ENCODE assay signal across 10 cellular contexts in the genomic region with DNA sequence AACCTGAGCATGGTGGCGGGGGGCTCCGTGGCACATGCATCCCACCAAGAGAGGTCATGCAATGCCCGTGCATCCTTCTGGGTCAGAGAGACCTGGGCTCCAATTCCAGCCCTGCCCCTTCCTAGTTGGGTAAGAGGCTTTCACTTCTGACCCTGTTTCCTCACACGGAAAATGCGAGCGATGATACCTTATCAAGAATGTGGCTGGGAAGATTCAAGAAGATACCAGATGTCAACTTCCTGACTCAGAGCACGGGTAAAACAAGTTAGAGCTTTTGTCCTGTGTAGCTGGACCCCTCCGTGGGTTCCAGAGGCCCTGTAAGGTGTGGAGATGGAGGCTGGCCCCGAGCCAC. TPM values are rescaled to one million over a fixed set of nuclear protein-coding genes. Genes with fewer than 3 reads are reported as not detected.
DNase-seq lines count a peak whose midpoint lies in the region; ATAC-seq and TF ChIP-seq lines count a peak whose summit lies in the region.
"Had no signal": no experiment of that assay in that cellular context is flagged by ENCODE, and none has a peak within 500 bp of the region (broad histone marks: within the 10 kb centered on the region; RNA-seq: fewer than 3 reads in every experiment).

No MANE protein-coding gene starts in this region.

- intact Hi-C loops in left ventricle myocardium inferior (cut with micrococcal nuclease): no loop called here
- intact Hi-C loops in Right ventricle myocardium inferior (cut with DNase I): loop anchor here (2.0 kb wide), 1 partner anchor 22 kb away; no protein-coding TSS in a partner anchor
- intact Hi-C loops in uterus (cut with DNase I; ENCODE audit: low total_unique reads): no loop called here

- peak overlapping the region; percentile 96 for H3K27ac ChIP-seq in left ventricle myocardium inferior (replicated peaks)
- peak overlapping the region; percentile 88 for H3K27ac ChIP-seq in cingulate gyrus (ENCODE audit: low read depth, low read length)
- peak overlapping the region; percentile 50 to 66 for H3K27ac ChIP-seq in uterus

- no peak for TF ChIP-seq CTCF in left ventricle myocardium inferior (IDR thresholded peaks at IDR 0.05; ENCODE audit: borderline replicate concordance)
- TF ChIP-seq CTCF in uterus (IDR thresholded peaks at IDR 0.05): no peak

- H3K9me3 ChIP-seq in left ventricle myocardium inferior (replicated peaks) (no peaks in the 10 kb centered on the region), mucosa of stomach (ENCODE audit: control insufficient read depth, low read length) (no peaks in the 10 kb centered on the region), uterus (no peaks in the 10 kb centered on the region)

- DNase-seq in left ventricle myocardium inferior: no peak
- DNase-seq in Right ventricle myocardium inferior (ENCODE audit: missing footprints): no peak
- no peak for DNase-seq in uterus
- no peak for DNase-seq in glomerular visceral epithelial cell (ENCODE audit: extremely low spot score)
- DNase-seq: CD8-positive, alpha-beta T cell; Kasumi-1 had no signal

- H3K27me3 ChIP-seq in left ventricle myocardium inferior (ENCODE audit: low read depth) (peaks cover 10% of the 10 kb centered on the region), mucosa of stomach (ENCODE audit: control insufficient read depth, insufficient read depth, low read length) (peaks cover 16% of the 10 kb centered on the region), uterus (no peaks in the 10 kb centered on the region)

- H3K9ac ChIP-seq in mucosa of stomach (ENCODE audit: low read length): no peak overlapping the region

- H3K4me1 ChIP-seq in left ventricle myocardium inferior: peaks cover 63% of the 10 kb centered on the region
- H3K4me1 ChIP-seq in mucosa of stomach (ENCODE audit: control insufficient read depth, insufficient read depth, low read length): peaks cover 14% of the 10 kb centered on the region
- no peaks in the 10 kb centered on the region for H3K4me1 ChIP-seq in uterus

- H3K4me3 ChIP-seq in left ventricle myocardium inferior (peak overlapping the region; percentile 57), mucosa of stomach (ENCODE audit: low read length) (peak overlapping the region; percentile 14), uterus (peak overlapping the region in 1 of 2 donors; percentile 2)

- no peak for TF ChIP-seq POLR2A in uterus (IDR thresholded peaks at IDR 0.05)

- H3K36me3 ChIP-seq in left ventricle myocardium inferior (no peaks in the 10 kb centered on the region), mucosa of stomach (ENCODE audit: control insufficient read depth, insufficient read depth, low read length) (no peaks in the 10 kb centered on the region), uterus (no peaks in the 10 kb centered on the region)

- ATAC-seq in Right ventricle myocardium inferior: no peak
- ATAC-seq in HG03045 (IDR thresholded peaks at IDR 0.05; ENCODE audit: unreplicated experiment): no peak
- ATAC-seq in HG03135 (IDR thresholded peaks at IDR 0.05; ENCODE audit: unreplicated experiment): no peak
- ATAC-seq: CD8-positive, alpha-beta T cell had no signal

RNA-seq across cellular contexts. Expression of a gene that starts 8.7 kb away (rescaled TPM):
- total RNA-seq in left ventricle myocardium inferior: 77.1 TPM
- 67.5 TPM for total RNA-seq in Right ventricle myocardium inferior
- 10 to 100 TPM; 13.5 to 55.3 (median 42.8) TPM for total RNA-seq in uterus

RNA-seq across cellular contexts. Expression of a gene that starts 42.9 kb away (rescaled TPM):
- total RNA-seq in left ventricle myocardium inferior: 5.4 TPM
- total RNA-seq in Right ventricle myocardium inferior: 3.2 TPM
- total RNA-seq in uterus: 100 to 1,000 TPM in 2 of 4 donors, 10 to 100 TPM in 2; 61.7 to 305 (median 103) TPM

RNA-seq across cellular contexts. Expression of a gene that starts 53.0 kb away (rescaled TPM):
- not detected for total RNA-seq in left ventricle myocardium inferior
- not detected for total RNA-seq in Right ventricle myocardium inferior
- under 1 TPM in 2 of 4 donors, not detected in 2; 0.14 to 0.67 TPM for total RNA-seq in uterus
